13 cellular contexts compared by ENCODE assay signal in the genomic region with DNA sequence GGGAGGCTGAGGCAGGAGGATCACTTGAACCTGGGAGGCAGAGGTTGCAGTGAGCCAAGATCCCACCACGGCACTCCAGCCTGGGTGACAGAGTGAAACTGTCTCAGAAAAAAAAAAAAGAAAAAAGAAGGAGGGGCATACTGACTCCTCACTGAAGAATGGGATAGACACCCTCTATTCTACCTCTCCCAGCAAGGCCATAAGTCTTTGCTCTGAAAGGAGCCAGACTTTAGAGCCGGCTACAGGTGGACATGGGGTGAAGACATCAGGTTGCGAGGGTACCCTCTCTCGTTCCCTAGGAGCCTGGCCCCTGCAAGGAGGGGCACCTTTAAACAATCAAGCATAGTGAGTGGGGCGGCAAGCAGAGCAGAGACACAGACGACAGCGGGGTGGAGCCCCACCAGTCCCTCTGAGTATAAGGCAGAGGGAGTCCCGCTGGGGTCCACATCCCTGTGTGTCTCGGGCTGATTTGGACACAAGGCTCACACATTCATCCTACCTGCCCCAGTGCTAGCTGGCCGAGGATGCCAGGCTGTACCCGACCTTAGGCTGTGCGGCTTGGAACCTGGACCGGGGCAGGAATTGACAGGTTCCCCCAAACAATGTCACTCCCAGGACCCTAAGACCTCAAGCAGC. TPM values are rescaled to one million over a fixed set of nuclear protein-coding genes. Genes with fewer than 3 reads are reported as not detected.
DNase-seq lines count a peak whose midpoint lies in the region; ATAC-seq and TF ChIP-seq lines count a peak whose summit lies in the region.
"Had no signal": no experiment of that assay in that cellular context is flagged by ENCODE, and none has a peak within 500 bp of the region (broad histone marks: within the 10 kb centered on the region; RNA-seq: fewer than 3 reads in every experiment).

No MANE protein-coding gene starts in this region.

- TF ChIP-seq POLR2A in vagina (IDR thresholded peaks at IDR 0.05) = no peak

- in situ Hi-C loops in mammary epithelial cell (cut with MboI; ENCODE audit: low sequenced_read_pairs in 2 of 2) = no loop called here

- peaks cover 13% of the 10 kb centered on the region for H3K4me1 Mint-ChIP-seq in memory B cell

- peaks cover 12% of the 10 kb centered on the region for H3K36me3 Mint-ChIP-seq in memory B cell

- intact Hi-C loops in left ventricle myocardium inferior (cut with micrococcal nuclease) (no loop called here), right cardiac atrium (cut with DNase I) (loop anchor here in 1 of 4 donors (5.0 kb wide), 1 partner anchor 76 kb away; the partner anchor contains the start of gene PARP6), mammary epithelial cell (cut with micrococcal nuclease) (loop anchor here (5.0 kb wide), 2 partner anchors 276 to 386 kb away; partner anchors contain the start of gene ARIH1), vagina (cut with DNase I) (no loop called here), tibial artery (cut with DNase I; ENCODE audit: low total_unique reads) (no loop called here)

- no peak for ATAC-seq in right cardiac atrium
- no peak for ATAC-seq in memory B cell (ENCODE audit: low read depth)
- no peak for ATAC-seq in HG02885 (IDR thresholded peaks at IDR 0.05; ENCODE audit: poor library complexity, unreplicated experiment)

- CTCF ChIA-PET in mammary epithelial cell (lab: Charles Lee; ENCODE audit: low non-redundant PET) = no interaction called here

- H3K27ac ChIP-seq in left ventricle myocardium inferior (replicated peaks) (no peak overlapping the region), right cardiac atrium (ENCODE audit: low read length) (no peak overlapping the region), mammary epithelial cell (ENCODE audit: insufficient read depth, low read depth, low read length) (peak overlapping the region; percentile 44), vagina (peak overlapping the region; percentile 62), tibial artery (no peak overlapping the region)

- H3K36me3 ChIP-seq in left ventricle myocardium inferior (peaks cover 30% of the 10 kb centered on the region), mammary epithelial cell (ENCODE audit: insufficient read depth, low read length) (peaks cover 23% of the 10 kb centered on the region), vagina (peaks cover 0 to 24% of the 10 kb centered on the region in 2 donors), tibial artery (peaks cover 18 to 32% (median 20%) of the 10 kb centered on the region in 3 donors)

- peak overlapping the region; percentile 14 for H2AFZ ChIP-seq in mammary epithelial cell (ENCODE audit: low read depth, low read length)

- no TSS peak for BruUV-seq in mammary epithelial cell (replicated peaks; lab: Mats Ljungman, UMichigan)

- H3K4me3 ChIP-seq in left ventricle myocardium inferior = peak overlapping the region; percentile 67
- no peak overlapping the region for H3K4me3 ChIP-seq in right cardiac atrium (ENCODE audit: low read length)
- peak overlapping the region; percentile 17 to 65 (median 36) for H3K4me3 ChIP-seq in mammary epithelial cell (replicated peaks in 1 of 3; ENCODE audit: insufficient read depth in 1 of 3, low read depth in 2 of 3, low read length in 3 of 3)
- H3K4me3 ChIP-seq in vagina = peak overlapping the region; percentile 46 to 49
- H3K4me3 ChIP-seq in tibial artery = peak overlapping the region in 1 of 2 donors; percentile 59

- H3K4me2 ChIP-seq in mammary epithelial cell (ENCODE audit: insufficient read depth, low read depth, low read length) = peak overlapping the region; percentile 64

- no peaks in the 10 kb centered on the region for H4K20me1 ChIP-seq in mammary epithelial cell (ENCODE audit: insufficient read depth, low read length)

- dilution Hi-C loops in mammary epithelial cell (cut with HindIII; ENCODE audit: low sequenced_read_pairs) = no loop called here

- DNase-seq in left ventricle myocardium inferior (no peak), right cardiac atrium (no peak), mammary epithelial cell (peak; percentile 49), memory B cell (ENCODE audit: low spot score in 2 of 2) (no peak), vagina (ENCODE audit: extremely low spot score in 2 of 2) (no peak), NCI-H187 treated with DMSO at 0.1 percent for 48 hours (lab: John Stamatoyannopoulos, UW) (no peak), tibial artery (no peak)
- DNase-seq: NCI-H774; stimulated activated CD4-positive, alpha-beta T cell treated with anti-CD3 and anti-CD28 coated beads, Interleukin-2, amount 100 ng/mL, for 24 hours had no signal

- H3K4me3 Mint-ChIP-seq in memory B cell = peak overlapping the region; percentile 21
- H3K4me3 Mint-ChIP-seq: central memory CD8-positive, alpha-beta T cell had no signal

- peaks cover 15% of the 10 kb centered on the region for H3K79me2 ChIP-seq in mammary epithelial cell (ENCODE audit: insufficient read depth, low read length)

- no peak overlapping the region for H3K27ac Mint-ChIP-seq in memory B cell

- no peaks in the 10 kb centered on the region for H3K9me3 Mint-ChIP-seq in memory B cell
- H3K9me3 Mint-ChIP-seq: central memory CD8-positive, alpha-beta T cell had no signal

- H3K9me3 ChIP-seq in left ventricle myocardium inferior (replicated peaks) (no peaks in the 10 kb centered on the region), right cardiac atrium (ENCODE audit: control insufficient read depth, low read length) (no peaks in the 10 kb centered on the region), mammary epithelial cell (replicated peaks; ENCODE audit: insufficient read depth, low read length) (no peaks in the 10 kb centered on the region), vagina (no peaks in the 10 kb centered on the region), tibial artery (no peaks in the 10 kb centered on the region)

- H3K9ac ChIP-seq in mammary epithelial cell (ENCODE audit: insufficient read depth, low read length) = no peak overlapping the region

- H3K4me1 ChIP-seq in left ventricle myocardium inferior = peaks cover 32% of the 10 kb centered on the region
- H3K4me1 ChIP-seq in right cardiac atrium (ENCODE audit: control insufficient read depth, insufficient read depth, low read length) = peaks cover 6% of the 10 kb centered on the region
- peaks cover 60% of the 10 kb centered on the region for H3K4me1 ChIP-seq in mammary epithelial cell (ENCODE audit: insufficient read depth, low read length)
- H3K4me1 ChIP-seq in vagina = peaks cover 10% of the 10 kb centered on the region
- peaks cover 0 to 13% (median 5%) of the 10 kb centered on the region in 4 donors for H3K4me1 ChIP-seq in tibial artery

- TF ChIP-seq CTCF in left ventricle myocardium inferior (IDR thresholded peaks at IDR 0.05; ENCODE audit: borderline replicate concordance) = no peak
- no peak for TF ChIP-seq CTCF in mammary epithelial cell (conservative IDR thresholded peaks at IDR 0.05 in 1 of 2, IDR thresholded peaks at IDR 0.05 in 1 of 2; ENCODE audit: extremely low read depth in 1 of 2, insufficient read depth in 1 of 2, low read depth in 1 of 2, low read length in 2 of 2)
- no peak for TF ChIP-seq CTCF in vagina (IDR thresholded peaks at IDR 0.05)
- no peak for TF ChIP-seq CTCF in tibial artery (IDR thresholded peaks at IDR 0.05)

- H3K27me3 Mint-ChIP-seq in memory B cell = peaks cover 9% of the 10 kb centered on the region

- H3K27me3 ChIP-seq in left ventricle myocardium inferior (ENCODE audit: low read depth) (peaks cover 22% of the 10 kb centered on the region), right cardiac atrium (ENCODE audit: control insufficient read depth, insufficient read depth) (no peaks in the 10 kb centered on the region), mammary epithelial cell (ENCODE audit: insufficient read depth, low read length) (no peaks in the 10 kb centered on the region), vagina (no peaks in the 10 kb centered on the region), tibial artery (peaks cover 0 to 4% of the 10 kb centered on the region in 2 donors)

- WGBS in right cardiac atrium = 77% methylated on average over 13 of the region's 13 CpGs
- WGBS in mammary epithelial cell (ENCODE audit: low coverage, missing lambda C conversion rate) = 30% methylated on average over 9 of the region's 13 CpGs

RNA-seq across cellular contexts. Expression of gene GRAMD2A, which starts 1.1 kb away (rescaled TPM):
- total RNA-seq in left ventricle myocardium inferior = not detected
- total RNA-seq in right cardiac atrium = under 1 TPM in 3 of 4 donors, not detected in 1; 0.40 to 0.71 (median 0.48) TPM
- polyA plus RNA-seq in right cardiac atrium = 0.14 TPM
- 10 to 100 TPM; 16.0 to 45.0 TPM for total RNA-seq in mammary epithelial cell
- 13.0 TPM for polyA plus RNA-seq in mammary epithelial cell
- polyA minus RNA-seq in mammary epithelial cell = 14.2 TPM
- total RNA-seq in vagina = 7.4 TPM
- total RNA-seq: myocyte; T-helper 2 cell treated with Interferon-gamma antibody and Interleukin-4, amounts not matched to agents 100 ng/mL and 5 ng/mL, for 36 hours had no signal

RNA-seq across cellular contexts. Expression of gene PKM, which starts 34.5 kb away (rescaled TPM):
- total RNA-seq in left ventricle myocardium inferior = 1,009 TPM
- 1,000 to 10,000 TPM in 2 of 4 donors, 100 to 1,000 TPM in 2; 822 to 1,102 (median 1,021) TPM for total RNA-seq in right cardiac atrium
- 840 TPM for polyA plus RNA-seq in right cardiac atrium
- total RNA-seq in mammary epithelial cell = 1,000 to 10,000 TPM; 2,783 to 3,063 TPM
- 3,498 TPM for polyA plus RNA-seq in mammary epithelial cell
- polyA minus RNA-seq in mammary epithelial cell = 5,832 TPM
- total RNA-seq in vagina = 484 TPM

Comparison
In these comparisons a context has a peak if more than half of its experiments do, and no peak if none do; other contexts are left out.
1. H3K27ac ChIP-seq: peak in mammary epithelial cell (single experiment) and vagina (single experiment); none in left ventricle myocardium inferior (single experiment), right cardiac atrium (single experiment) and tibial artery (0 of 2).